In genomic region chr4:140238353-140239041, GRCh38 we compare ENCODE assay signal across 8 cellular contexts.
A peak's percentile ranks its signal among the peaks of the same experiment; 100 is the strongest.
DNase-seq lines count a peak whose midpoint lies in the region; ATAC-seq and TF ChIP-seq lines count a peak whose summit lies in the region.

No MANE protein-coding gene starts in this region.

- H3K9me3 ChIP-seq in iPS-20b (ENCODE audit: insufficient read depth, low read depth, low read length): no peaks in the 10 kb centered on the region
- H3K9me3 ChIP-seq in stomach smooth muscle (ENCODE audit: control insufficient read depth in 2 of 2, low read length in 2 of 2): no peaks in the 10 kb centered on the region

- peak overlapping the region; percentile 64; the same call in 1 of the 2 replicates for H3K9ac ChIP-seq in iPS-20b (ENCODE audit: low read depth, low read length)
- H3K9ac ChIP-seq in stomach smooth muscle (ENCODE audit: low read length in 2 of 2): peak overlapping the region; percentile 51 to 55

- H3K27me3 ChIP-seq in brain microvascular endothelial cell (replicated peaks) (no peaks in the 10 kb centered on the region), iPS-20b (ENCODE audit: insufficient read depth, low read length) (no peaks in the 10 kb centered on the region), stomach smooth muscle (ENCODE audit: control insufficient read depth in 1 of 2, insufficient read depth in 2 of 2, low read length in 2 of 2) (no peaks in the 10 kb centered on the region)

- ATAC-seq in GM21825 (IDR thresholded peaks at IDR 0.05; ENCODE audit: unreplicated experiment) (no peak), HG03097 (IDR thresholded peaks at IDR 0.05; ENCODE audit: low FRiP score, unreplicated experiment) (no peak)

- H3K36me3 ChIP-seq in brain microvascular endothelial cell (replicated peaks) (no peaks in the 10 kb centered on the region), iPS-20b (ENCODE audit: insufficient read depth, low read depth, low read length) (no peaks in the 10 kb centered on the region), stomach smooth muscle (ENCODE audit: control insufficient read depth in 2 of 2, insufficient read depth in 2 of 2, low read length in 2 of 2) (no peaks in the 10 kb centered on the region)

- DNase-seq in GM03348 (ENCODE audit: low spot score) (peak; percentile 88), NCI-H345 treated with DMSO at 0.1 percent for 48 hours (lab: John Stamatoyannopoulos, UW; ENCODE audit: unreplicated experiment) (peak; percentile 80), brain microvascular endothelial cell (peak; percentile 54)
- DNase-seq in stimulated activated CD4-positive, alpha-beta T cell treated with anti-CD3 and anti-CD28 coated beads, Interleukin-2, amount 100 ng/mL, for 48 hours: no peak

- no peak for TF ChIP-seq CTCF in brain microvascular endothelial cell (IDR thresholded peaks at IDR 0.05; ENCODE audit: low read depth, low read length, missing control alignments)

- in situ Hi-C loops in brain microvascular endothelial cell (cut with HindIII; ENCODE audit: low pct_ligation_motif_present, low sequenced_read_pairs): no loop called here

- H3K4me3 ChIP-seq in brain microvascular endothelial cell (ENCODE audit: low read depth, low read length): no peak overlapping the region
- peak overlapping the region; percentile 42; the same call in 1 of the 2 replicates for H3K4me3 ChIP-seq in iPS-20b (ENCODE audit: low read length)
- peak overlapping the region in 1 of 2 donors; percentile 62 for H3K4me3 ChIP-seq in stomach smooth muscle (ENCODE audit: low read length in 2 of 2)

- H3K27ac ChIP-seq in brain microvascular endothelial cell (peak overlapping the region; percentile 46), iPS-20b (ENCODE audit: low read length) (peak overlapping the region; percentile 29), stomach smooth muscle (ENCODE audit: low read length) (peak overlapping the region; percentile 95)

- H3K4me1 ChIP-seq in iPS-20b (ENCODE audit: insufficient read depth, low read length) (peaks cover 43% of the 10 kb centered on the region), stomach smooth muscle (ENCODE audit: control insufficient read depth, insufficient read depth, low read length) (peaks cover 34% of the 10 kb centered on the region)

Comparison
In these comparisons a context has a peak if more than half of its experiments do, and no peak if none do; other contexts are left out.
1. DNase-seq: peak in GM03348 (single experiment), NCI-H345 treated with DMSO at 0.1 percent for 48 hours (single experiment) and brain microvascular endothelial cell (single experiment); none in stimulated activated CD4-positive, alpha-beta T cell treated with anti-CD3 and anti-CD28 coated beads, Interleukin-2, amount 100 ng/mL, for 48 hours (0 of 2).
2. H3K27ac ChIP-seq: peak in every context shown above with its lines; median percentile 95 in stomach smooth muscle; 46 in brain microvascular endothelial cell; 29 in iPS-20b.